23 cellular contexts compared by ENCODE assay signal in genomic region chr5:148906968-148907367, GRCh38.
A peak's percentile ranks its signal among the peaks of the same experiment; 100 is the strongest.
DNase-seq lines count a peak whose midpoint lies in the region; ATAC-seq and TF ChIP-seq lines count a peak whose summit lies in the region.
"Had no signal": no experiment of that assay in that cellular context is flagged by ENCODE, and none has a peak within 500 bp of the region (broad histone marks: within the 10 kb centered on the region; RNA-seq: fewer than 3 reads in every experiment).

No MANE protein-coding gene starts in this region.

- peak; percentile 74 to 89 for ATAC-seq in activated T-cell treated with anti-CD3 and anti-CD28 coated beads, Interleukin-2, amount 50 U/mL, for 72 hours (replicated peaks in 1 of 2)
- no peak for ATAC-seq in GM18867 (IDR thresholded peaks at IDR 0.05; ENCODE audit: unreplicated experiment)
- ATAC-seq in GM21528 (IDR thresholded peaks at IDR 0.05; ENCODE audit: low FRiP score, unreplicated experiment): no peak
- ATAC-seq in natural killer cell treated with Interleukin-12 subunit alpha and Interleukin-12 subunit beta and Interleukin-15 and Interleukin-18, amount 100 ng/mL, for 72 hours: no peak
- ATAC-seq: A549, GM12878 had no signal

- CTCF ChIA-PET in Calu3 (lab: Charles Lee): no interaction called here

- peak overlapping the region; percentile 21 for H3K27ac Mint-ChIP-seq in activated T-cell treated with anti-CD3 and anti-CD28 coated beads, Interleukin-2, amount 50 U/mL, for 72 hours
- H3K27ac Mint-ChIP-seq in Calu3 (ENCODE audit: unreplicated experiment): peak overlapping the region; percentile 8
- peak overlapping the region; percentile 37 for H3K27ac Mint-ChIP-seq in nephron progenitor cell
- no peak overlapping the region for H3K27ac Mint-ChIP-seq in natural killer cell treated with Interleukin-12 subunit alpha and Interleukin-12 subunit beta and Interleukin-15 and Interleukin-18, amount 100 ng/mL, for 72 hours
- H3K27ac Mint-ChIP-seq: HFFc6 had no signal

- peaks cover 10% of the 10 kb centered on the region for H3K4me1 Mint-ChIP-seq in activated T-cell treated with anti-CD3 and anti-CD28 coated beads, Interleukin-2, amount 50 U/mL, for 72 hours (ENCODE audit: low read depth)
- H3K4me1 Mint-ChIP-seq in Calu3 (ENCODE audit: low read depth, unreplicated experiment): peaks cover 47% of the 10 kb centered on the region
- H3K4me1 Mint-ChIP-seq in nephron progenitor cell: peaks cover 13% of the 10 kb centered on the region
- peaks cover 26% of the 10 kb centered on the region in 2 donors for H3K4me1 Mint-ChIP-seq in natural killer cell treated with Interleukin-12 subunit alpha and Interleukin-12 subunit beta and Interleukin-15 and Interleukin-18, amount 100 ng/mL, for 72 hours (ENCODE audit: low read depth in 2 of 2)

- TF ChIP-seq CTCF in Calu3 (IDR thresholded peaks at IDR 0.05; ENCODE audit: unreplicated experiment): no peak
- no peak for TF ChIP-seq CTCF in VCaP (conservative IDR thresholded peaks at IDR 0.05)
- no peak for TF ChIP-seq CTCF in nephron progenitor cell (IDR thresholded peaks at IDR 0.05)

- no peaks in the 10 kb centered on the region for H3K36me3 Mint-ChIP-seq in activated T-cell treated with anti-CD3 and anti-CD28 coated beads, Interleukin-2, amount 50 U/mL, for 72 hours (ENCODE audit: insufficient read depth in 2 of 2)
- H3K36me3 Mint-ChIP-seq in Calu3 (ENCODE audit: insufficient read depth, unreplicated experiment): peaks cover 17% of the 10 kb centered on the region
- H3K36me3 Mint-ChIP-seq in nephron progenitor cell (ENCODE audit: low read depth): no peaks in the 10 kb centered on the region
- no peaks in the 10 kb centered on the region for H3K36me3 Mint-ChIP-seq in natural killer cell treated with Interleukin-12 subunit alpha and Interleukin-12 subunit beta and Interleukin-15 and Interleukin-18, amount 100 ng/mL, for 72 hours
- H3K36me3 Mint-ChIP-seq: CD4-positive, alpha-beta memory T cell had no signal

- H3K27ac ChIP-seq in VCaP: peak overlapping the region; percentile 95
- H3K27ac ChIP-seq: A549; BLaER1 treated with 17β-estradiol and CSF1 and Interleukin-3, amounts not matched to agents 10 nM and 100 nM had no signal

- no TSS peak for BruUV-seq in Calu3 (replicated peaks; lab: Mats Ljungman, UMichigan)

- no peak overlapping the region for H3K4me3 Mint-ChIP-seq in activated T-cell treated with anti-CD3 and anti-CD28 coated beads, Interleukin-2, amount 50 U/mL, for 72 hours
- H3K4me3 Mint-ChIP-seq in Calu3 (ENCODE audit: low read depth, unreplicated experiment) (no peak overlapping the region), nephron progenitor cell (no peak overlapping the region)
- no peak overlapping the region for H3K4me3 Mint-ChIP-seq in natural killer cell treated with Interleukin-12 subunit alpha and Interleukin-12 subunit beta and Interleukin-15 and Interleukin-18, amount 100 ng/mL, for 72 hours
- H3K4me3 Mint-ChIP-seq: CD4-positive, alpha-beta memory T cell; HFFc6 had no signal

- peak; percentile 10 to 24 for DNase-seq in activated T-cell treated with anti-CD3 and anti-CD28 coated beads, Interleukin-2, amount 50 U/mL, for 72 hours
- DNase-seq in activated T-cell treated with anti-CD3 and anti-CD28 coated beads, Interleukin-2, amount 50 U/mL, for 48 hours: no peak
- no peak for DNase-seq in Calu3
- no peak for DNase-seq in nephron progenitor cell
- no peak for DNase-seq in natural killer cell treated with Interleukin-12 subunit alpha and Interleukin-12 subunit beta and Interleukin-15 and Interleukin-18, amount 100 ng/mL, for 72 hours (ENCODE audit: low spot score)
- DNase-seq: 8988T; ACHN; AML-193; BE2C; CD4-positive, alpha-beta memory T cell; COR-L47; DMS 273 treated with DMSO at 0.1 percent for 48 hours; DMS79; EL; GDM1; GOT3; HFFc6 had no signal

- H3K9me3 Mint-ChIP-seq in activated T-cell treated with anti-CD3 and anti-CD28 coated beads, Interleukin-2, amount 50 U/mL, for 72 hours: no peaks in the 10 kb centered on the region
- H3K9me3 Mint-ChIP-seq in Calu3 (ENCODE audit: low read depth, unreplicated experiment): no peaks in the 10 kb centered on the region
- no peaks in the 10 kb centered on the region for H3K9me3 Mint-ChIP-seq in nephron progenitor cell
- H3K9me3 Mint-ChIP-seq in natural killer cell treated with Interleukin-12 subunit alpha and Interleukin-12 subunit beta and Interleukin-15 and Interleukin-18, amount 100 ng/mL, for 72 hours: no peaks in the 10 kb centered on the region
- H3K9me3 Mint-ChIP-seq: CD4-positive, alpha-beta memory T cell; HFFc6 had no signal

- intact Hi-C loops in Calu3 (cut with micrococcal nuclease; ENCODE audit: unreplicated experiment): no loop called here

- peaks cover 28% of the 10 kb centered on the region for H3K27me3 Mint-ChIP-seq in activated T-cell treated with anti-CD3 and anti-CD28 coated beads, Interleukin-2, amount 50 U/mL, for 72 hours (ENCODE audit: low read depth)
- no peaks in the 10 kb centered on the region for H3K27me3 Mint-ChIP-seq in Calu3 (ENCODE audit: unreplicated experiment)
- peaks cover 9% of the 10 kb centered on the region for H3K27me3 Mint-ChIP-seq in nephron progenitor cell (ENCODE audit: low read depth, poor library complexity)
- no peaks in the 10 kb centered on the region for H3K27me3 Mint-ChIP-seq in natural killer cell treated with Interleukin-12 subunit alpha and Interleukin-12 subunit beta and Interleukin-15 and Interleukin-18, amount 100 ng/mL, for 72 hours
- H3K27me3 Mint-ChIP-seq: CD4-positive, alpha-beta memory T cell had no signal

Comparison
In these comparisons a context has a peak if more than half of its experiments do, and no peak if none do; other contexts are left out.
1. DNase-seq: peak in activated T-cell treated with anti-CD3 and anti-CD28 coated beads, Interleukin-2, amount 50 U/mL, for 72 hours (2 of 2); none in activated T-cell treated with anti-CD3 and anti-CD28 coated beads, Interleukin-2, amount 50 U/mL, for 48 hours (0 of 2), Calu3 (single experiment), nephron progenitor cell (single experiment) and natural killer cell treated with Interleukin-12 subunit alpha and Interleukin-12 subunit beta and Interleukin-15 and Interleukin-18, amount 100 ng/mL, for 72 hours (single experiment).
2. ATAC-seq: peak in activated T-cell treated with anti-CD3 and anti-CD28 coated beads, Interleukin-2, amount 50 U/mL, for 72 hours (2 of 2); none in GM18867 (single experiment), GM21528 (single experiment) and natural killer cell treated with Interleukin-12 subunit alpha and Interleukin-12 subunit beta and Interleukin-15 and Interleukin-18, amount 100 ng/mL, for 72 hours (0 of 2).
3. H3K27ac Mint-ChIP-seq: peak in activated T-cell treated with anti-CD3 and anti-CD28 coated beads, Interleukin-2, amount 50 U/mL, for 72 hours (single experiment), Calu3 (single experiment) and nephron progenitor cell (single experiment); none in natural killer cell treated with Interleukin-12 subunit alpha and Interleukin-12 subunit beta and Interleukin-15 and Interleukin-18, amount 100 ng/mL, for 72 hours (0 of 2).